Comparison of ENCODE assay signal across 19 cellular contexts in genomic region chr6:1239805-1240204, GRCh38.
"Had no signal": no experiment of that assay in that cellular context is flagged by ENCODE, and none has a peak within 500 bp of the region (broad histone marks: within the 10 kb centered on the region; RNA-seq: fewer than 3 reads in every experiment).

No MANE protein-coding gene starts in this region.

- H3K4me3 ChIP-seq: colonic mucosa, esophagus squamous epithelium, gastrocnemius medialis, heart right ventricle, left lung, lower lobe of right lung had no signal

- H3K27ac ChIP-seq: colonic mucosa, esophagus squamous epithelium, gastrocnemius medialis, heart right ventricle, left lung, lower lobe of right lung had no signal

- H3K4me1 ChIP-seq: colonic mucosa, gastrocnemius medialis, left lung had no signal

- H3K9me3 ChIP-seq: colonic mucosa, esophagus squamous epithelium, gastrocnemius medialis, heart right ventricle, left lung, lower lobe of right lung had no signal

- H3K27me3 ChIP-seq: colonic mucosa, gastrocnemius medialis had no signal

- FAIRE-seq: endothelial cell of umbilical vein had no signal

- H3K36me3 ChIP-seq: colonic mucosa, esophagus squamous epithelium, gastrocnemius medialis, heart right ventricle, left lung, lower lobe of right lung had no signal

- DNase-seq: colonic mucosa; cortex of kidney; effector CD8-positive, alpha-beta T cell; effector memory CD8-positive, alpha-beta T cell; esophagus squamous epithelium; foreskin fibroblast; foreskin melanocyte; gastrocnemius medialis; glutamatergic neuron; heart right ventricle; hippocampal formation; islet precursor cell; left cardiac atrium; left lung; left ventricle myocardium superior; lower lobe of right lung; mesendoderm; midbrain had no signal

- ATAC-seq: effector memory CD8-positive, alpha-beta T cell; gastrocnemius medialis; heart right ventricle; left cardiac atrium; left lung; left ventricle myocardium superior; lower lobe of right lung had no signal
